Comparison of ENCODE assay signal across 2 cellular contexts in the genomic region with DNA sequence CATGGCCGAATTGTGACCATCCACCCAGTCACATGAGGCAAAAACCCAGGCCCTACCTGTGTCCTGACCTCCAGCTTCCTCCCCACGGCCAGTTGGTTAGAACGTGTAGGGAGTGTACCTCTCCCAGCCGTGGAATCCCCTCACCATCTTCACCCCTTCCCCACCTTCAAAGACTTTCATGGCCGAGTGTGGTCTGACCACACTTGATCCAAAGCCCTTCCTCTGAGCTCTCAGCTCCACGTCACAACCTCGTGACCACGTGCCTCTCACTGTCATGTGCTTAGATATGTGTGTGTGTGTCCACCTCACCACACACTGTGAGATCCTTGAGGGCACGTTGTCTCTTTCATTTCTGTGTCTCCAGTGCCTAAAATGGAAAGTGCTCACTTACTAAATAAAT.
A peak's percentile ranks its signal among the peaks of the same experiment; 100 is the strongest.
TF ChIP-seq lines count a peak whose summit lies in the region.

No MANE protein-coding gene starts in this region.

TF ChIP-seq in HepG2, 621 proteins besides CTCF, POLR2A, EP300 and RAD21:
- no peak for TF ChIP-seq CBX1 (IDR thresholded peaks at IDR 0.05; ENCODE audit: low read depth)
- TF ChIP-seq CREB1 (IDR thresholded peaks at IDR 0.05) = peak; percentile 52
- TF ChIP-seq CREB1 (CRISPR knock-in tag; IDR thresholded peaks at IDR 0.05) = no peak
- TF ChIP-seq, protein P1, sequence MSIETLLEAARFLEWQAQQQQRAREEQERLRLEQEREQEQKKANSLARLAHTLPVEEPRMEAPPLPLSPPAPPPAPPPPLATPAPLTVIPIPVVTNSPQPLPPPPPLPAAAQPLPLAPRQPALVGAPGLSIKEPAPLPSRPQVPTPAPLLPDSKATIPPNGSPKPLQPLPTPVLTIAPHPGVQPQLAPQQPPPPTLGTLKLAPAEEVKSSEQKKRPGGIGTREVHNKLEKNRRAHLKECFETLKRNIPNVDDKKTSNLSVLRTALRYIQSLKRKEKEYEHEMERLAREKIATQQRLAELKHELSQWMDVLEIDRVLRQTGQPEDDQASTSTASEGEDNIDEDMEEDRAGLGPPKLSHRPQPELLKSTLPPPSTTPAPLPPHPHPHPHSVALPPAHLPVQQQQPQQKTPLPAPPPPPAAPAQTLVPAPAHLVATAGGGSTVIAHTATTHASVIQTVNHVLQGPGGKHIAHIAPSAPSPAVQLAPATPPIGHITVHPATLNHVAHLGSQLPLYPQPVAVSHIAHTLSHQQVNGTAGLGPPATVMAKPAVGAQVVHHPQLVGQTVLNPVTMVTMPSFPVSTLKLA (IDR thresholded peaks at IDR 0.05) = peak; percentile 67

TF ChIP-seq in GM12878, 131 proteins besides CTCF, POLR2A, EP300 and RAD21 (continues in another document):
- TF ChIP-seq, protein P2, sequence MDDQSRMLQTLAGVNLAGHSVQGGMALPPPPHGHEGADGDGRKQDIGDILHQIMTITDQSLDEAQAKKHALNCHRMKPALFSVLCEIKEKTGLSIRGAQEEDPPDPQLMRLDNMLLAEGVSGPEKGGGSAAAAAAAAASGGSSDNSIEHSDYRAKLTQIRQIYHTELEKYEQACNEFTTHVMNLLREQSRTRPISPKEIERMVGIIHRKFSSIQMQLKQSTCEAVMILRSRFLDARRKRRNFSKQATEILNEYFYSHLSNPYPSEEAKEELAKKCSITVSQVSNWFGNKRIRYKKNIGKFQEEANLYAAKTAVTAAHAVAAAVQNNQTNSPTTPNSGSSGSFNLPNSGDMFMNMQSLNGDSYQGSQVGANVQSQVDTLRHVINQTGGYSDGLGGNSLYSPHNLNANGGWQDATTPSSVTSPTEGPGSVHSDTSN (IDR thresholded peaks at IDR 0.05; ENCODE audit: insufficient replicate concordance, low read depth, low read length) = no peak
- TF ChIP-seq NBN (IDR thresholded peaks at IDR 0.05) = peak; percentile 92
- TF ChIP-seq, protein P3, sequence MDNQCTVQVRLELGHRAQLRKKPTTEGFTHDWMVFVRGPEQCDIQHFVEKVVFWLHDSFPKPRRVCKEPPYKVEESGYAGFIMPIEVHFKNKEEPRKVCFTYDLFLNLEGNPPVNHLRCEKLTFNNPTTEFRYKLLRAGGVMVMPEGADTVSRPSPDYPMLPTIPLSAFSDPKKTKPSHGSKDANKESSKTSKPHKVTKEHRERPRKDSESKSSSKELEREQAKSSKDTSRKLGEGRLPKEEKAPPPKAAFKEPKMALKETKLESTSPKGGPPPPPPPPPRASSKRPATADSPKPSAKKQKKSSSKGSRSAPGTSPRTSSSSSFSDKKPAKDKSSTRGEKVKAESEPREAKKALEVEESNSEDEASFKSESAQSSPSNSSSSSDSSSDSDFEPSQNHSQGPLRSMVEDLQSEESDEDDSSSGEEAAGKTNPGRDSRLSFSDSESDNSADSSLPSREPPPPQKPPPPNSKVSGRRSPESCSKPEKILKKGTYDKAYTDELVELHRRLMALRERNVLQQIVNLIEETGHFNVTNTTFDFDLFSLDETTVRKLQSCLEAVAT (IDR thresholded peaks at IDR 0.05) = peak; percentile 76
- TF ChIP-seq, protein P4, sequence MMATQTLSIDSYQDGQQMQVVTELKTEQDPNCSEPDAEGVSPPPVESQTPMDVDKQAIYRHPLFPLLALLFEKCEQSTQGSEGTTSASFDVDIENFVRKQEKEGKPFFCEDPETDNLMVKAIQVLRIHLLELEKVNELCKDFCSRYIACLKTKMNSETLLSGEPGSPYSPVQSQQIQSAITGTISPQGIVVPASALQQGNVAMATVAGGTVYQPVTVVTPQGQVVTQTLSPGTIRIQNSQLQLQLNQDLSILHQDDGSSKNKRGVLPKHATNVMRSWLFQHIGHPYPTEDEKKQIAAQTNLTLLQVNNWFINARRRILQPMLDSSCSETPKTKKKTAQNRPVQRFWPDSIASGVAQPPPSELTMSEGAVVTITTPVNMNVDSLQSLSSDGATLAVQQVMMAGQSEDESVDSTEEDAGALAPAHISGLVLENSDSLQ (IDR thresholded peaks at IDR 0.05) = 0 out of 2 replicates have a peak, but pooled peaks have one; percentile 7
- TF ChIP-seq BACH1 (IDR thresholded peaks at IDR 0.05; ENCODE audit: borderline replicate concordance) = peak; percentile 42; the same call in 1 of the 2 replicates
- peak; percentile 69; the same call in 1 of the 2 replicates for TF ChIP-seq POLR2AphosphoS2 (IDR thresholded peaks at IDR 0.05; ENCODE audit: low read depth, low read length)
- TF ChIP-seq PAX5 (IDR thresholded peaks at IDR 0.05; ENCODE audit: borderline replicate concordance, low read depth, low read length) = peak; percentile 63; the same call in 1 of the 2 replicates
- TF ChIP-seq, protein P5, sequence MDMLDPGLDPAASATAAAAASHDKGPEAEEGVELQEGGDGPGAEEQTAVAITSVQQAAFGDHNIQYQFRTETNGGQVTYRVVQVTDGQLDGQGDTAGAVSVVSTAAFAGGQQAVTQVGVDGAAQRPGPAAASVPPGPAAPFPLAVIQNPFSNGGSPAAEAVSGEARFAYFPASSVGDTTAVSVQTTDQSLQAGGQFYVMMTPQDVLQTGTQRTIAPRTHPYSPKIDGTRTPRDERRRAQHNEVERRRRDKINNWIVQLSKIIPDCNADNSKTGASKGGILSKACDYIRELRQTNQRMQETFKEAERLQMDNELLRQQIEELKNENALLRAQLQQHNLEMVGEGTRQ (IDR thresholded peaks at IDR 0.05; ENCODE audit: borderline replicate concordance, low read depth, low read length) = peak; percentile 87
- TF ChIP-seq CBX5 (IDR thresholded peaks at IDR 0.05; ENCODE audit: low read depth) = no peak
- no peak for TF ChIP-seq NR2C1 (IDR thresholded peaks at IDR 0.05)
- TF ChIP-seq, protein P6, sequence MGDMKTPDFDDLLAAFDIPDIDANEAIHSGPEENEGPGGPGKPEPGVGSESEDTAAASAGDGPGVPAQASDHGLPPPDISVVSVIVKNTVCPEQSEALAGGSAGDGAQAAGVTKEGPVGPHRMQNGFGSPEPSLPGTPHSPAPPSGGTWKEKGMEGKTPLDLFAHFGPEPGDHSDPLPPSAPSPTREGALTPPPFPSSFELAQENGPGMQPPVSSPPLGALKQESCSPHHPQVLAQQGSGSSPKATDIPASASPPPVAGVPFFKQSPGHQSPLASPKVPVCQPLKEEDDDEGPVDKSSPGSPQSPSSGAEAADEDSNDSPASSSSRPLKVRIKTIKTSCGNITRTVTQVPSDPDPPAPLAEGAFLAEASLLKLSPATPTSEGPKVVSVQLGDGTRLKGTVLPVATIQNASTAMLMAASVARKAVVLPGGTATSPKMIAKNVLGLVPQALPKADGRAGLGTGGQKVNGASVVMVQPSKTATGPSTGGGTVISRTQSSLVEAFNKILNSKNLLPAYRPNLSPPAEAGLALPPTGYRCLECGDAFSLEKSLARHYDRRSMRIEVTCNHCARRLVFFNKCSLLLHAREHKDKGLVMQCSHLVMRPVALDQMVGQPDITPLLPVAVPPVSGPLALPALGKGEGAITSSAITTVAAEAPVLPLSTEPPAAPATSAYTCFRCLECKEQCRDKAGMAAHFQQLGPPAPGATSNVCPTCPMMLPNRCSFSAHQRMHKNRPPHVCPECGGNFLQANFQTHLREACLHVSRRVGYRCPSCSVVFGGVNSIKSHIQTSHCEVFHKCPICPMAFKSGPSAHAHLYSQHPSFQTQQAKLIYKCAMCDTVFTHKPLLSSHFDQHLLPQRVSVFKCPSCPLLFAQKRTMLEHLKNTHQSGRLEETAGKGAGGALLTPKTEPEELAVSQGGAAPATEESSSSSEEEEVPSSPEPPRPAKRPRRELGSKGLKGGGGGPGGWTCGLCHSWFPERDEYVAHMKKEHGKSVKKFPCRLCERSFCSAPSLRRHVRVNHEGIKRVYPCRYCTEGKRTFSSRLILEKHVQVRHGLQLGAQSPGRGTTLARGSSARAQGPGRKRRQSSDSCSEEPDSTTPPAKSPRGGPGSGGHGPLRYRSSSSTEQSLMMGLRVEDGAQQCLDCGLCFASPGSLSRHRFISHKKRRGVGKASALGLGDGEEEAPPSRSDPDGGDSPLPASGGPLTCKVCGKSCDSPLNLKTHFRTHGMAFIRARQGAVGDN (IDR thresholded peaks at IDR 0.05) = peak; percentile 99
- peak; percentile 40; the same call in 1 of the 2 replicates for TF ChIP-seq DPF2 (IDR thresholded peaks at IDR 0.05)
- TF ChIP-seq, protein P7, sequence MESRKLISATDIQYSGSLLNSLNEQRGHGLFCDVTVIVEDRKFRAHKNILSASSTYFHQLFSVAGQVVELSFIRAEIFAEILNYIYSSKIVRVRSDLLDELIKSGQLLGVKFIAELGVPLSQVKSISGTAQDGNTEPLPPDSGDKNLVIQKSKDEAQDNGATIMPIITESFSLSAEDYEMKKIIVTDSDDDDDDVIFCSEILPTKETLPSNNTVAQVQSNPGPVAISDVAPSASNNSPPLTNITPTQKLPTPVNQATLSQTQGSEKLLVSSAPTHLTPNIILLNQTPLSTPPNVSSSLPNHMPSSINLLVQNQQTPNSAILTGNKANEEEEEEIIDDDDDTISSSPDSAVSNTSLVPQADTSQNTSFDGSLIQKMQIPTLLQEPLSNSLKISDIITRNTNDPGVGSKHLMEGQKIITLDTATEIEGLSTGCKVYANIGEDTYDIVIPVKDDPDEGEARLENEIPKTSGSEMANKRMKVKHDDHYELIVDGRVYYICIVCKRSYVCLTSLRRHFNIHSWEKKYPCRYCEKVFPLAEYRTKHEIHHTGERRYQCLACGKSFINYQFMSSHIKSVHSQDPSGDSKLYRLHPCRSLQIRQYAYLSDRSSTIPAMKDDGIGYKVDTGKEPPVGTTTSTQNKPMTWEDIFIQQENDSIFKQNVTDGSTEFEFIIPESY (IDR thresholded peaks at IDR 0.05) = no peak
- TF ChIP-seq, protein P8, sequence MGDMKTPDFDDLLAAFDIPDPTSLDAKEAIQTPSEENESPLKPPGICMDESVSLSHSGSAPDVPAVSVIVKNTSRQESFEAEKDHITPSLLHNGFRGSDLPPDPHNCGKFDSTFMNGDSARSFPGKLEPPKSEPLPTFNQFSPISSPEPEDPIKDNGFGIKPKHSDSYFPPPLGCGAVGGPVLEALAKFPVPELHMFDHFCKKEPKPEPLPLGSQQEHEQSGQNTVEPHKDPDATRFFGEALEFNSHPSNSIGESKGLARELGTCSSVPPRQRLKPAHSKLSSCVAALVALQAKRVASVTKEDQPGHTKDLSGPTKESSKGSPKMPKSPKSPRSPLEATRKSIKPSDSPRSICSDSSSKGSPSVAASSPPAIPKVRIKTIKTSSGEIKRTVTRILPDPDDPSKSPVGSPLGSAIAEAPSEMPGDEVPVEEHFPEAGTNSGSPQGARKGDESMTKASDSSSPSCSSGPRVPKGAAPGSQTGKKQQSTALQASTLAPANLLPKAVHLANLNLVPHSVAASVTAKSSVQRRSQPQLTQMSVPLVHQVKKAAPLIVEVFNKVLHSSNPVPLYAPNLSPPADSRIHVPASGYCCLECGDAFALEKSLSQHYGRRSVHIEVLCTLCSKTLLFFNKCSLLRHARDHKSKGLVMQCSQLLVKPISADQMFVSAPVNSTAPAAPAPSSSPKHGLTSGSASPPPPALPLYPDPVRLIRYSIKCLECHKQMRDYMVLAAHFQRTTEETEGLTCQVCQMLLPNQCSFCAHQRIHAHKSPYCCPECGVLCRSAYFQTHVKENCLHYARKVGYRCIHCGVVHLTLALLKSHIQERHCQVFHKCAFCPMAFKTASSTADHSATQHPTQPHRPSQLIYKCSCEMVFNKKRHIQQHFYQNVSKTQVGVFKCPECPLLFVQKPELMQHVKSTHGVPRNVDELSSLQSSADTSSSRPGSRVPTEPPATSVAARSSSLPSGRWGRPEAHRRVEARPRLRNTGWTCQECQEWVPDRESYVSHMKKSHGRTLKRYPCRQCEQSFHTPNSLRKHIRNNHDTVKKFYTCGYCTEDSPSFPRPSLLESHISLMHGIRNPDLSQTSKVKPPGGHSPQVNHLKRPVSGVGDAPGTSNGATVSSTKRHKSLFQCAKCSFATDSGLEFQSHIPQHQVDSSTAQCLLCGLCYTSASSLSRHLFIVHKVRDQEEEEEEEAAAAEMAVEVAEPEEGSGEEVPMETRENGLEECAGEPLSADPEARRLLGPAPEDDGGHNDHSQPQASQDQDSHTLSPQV (IDR thresholded peaks at IDR 0.05) = peak; percentile 36; the same call in 1 of the 2 replicates
- 0 out of 2 replicates have a peak, but pooled peaks have one; percentile 40 for TF ChIP-seq CBFB (IDR thresholded peaks at IDR 0.05; ENCODE audit: low read depth)
- TF ChIP-seq SMAD5 (IDR thresholded peaks at IDR 0.05; ENCODE audit: low read depth) = 0 out of 2 replicates have a peak, but pooled peaks have one; percentile 35
- TF ChIP-seq, protein P9, sequence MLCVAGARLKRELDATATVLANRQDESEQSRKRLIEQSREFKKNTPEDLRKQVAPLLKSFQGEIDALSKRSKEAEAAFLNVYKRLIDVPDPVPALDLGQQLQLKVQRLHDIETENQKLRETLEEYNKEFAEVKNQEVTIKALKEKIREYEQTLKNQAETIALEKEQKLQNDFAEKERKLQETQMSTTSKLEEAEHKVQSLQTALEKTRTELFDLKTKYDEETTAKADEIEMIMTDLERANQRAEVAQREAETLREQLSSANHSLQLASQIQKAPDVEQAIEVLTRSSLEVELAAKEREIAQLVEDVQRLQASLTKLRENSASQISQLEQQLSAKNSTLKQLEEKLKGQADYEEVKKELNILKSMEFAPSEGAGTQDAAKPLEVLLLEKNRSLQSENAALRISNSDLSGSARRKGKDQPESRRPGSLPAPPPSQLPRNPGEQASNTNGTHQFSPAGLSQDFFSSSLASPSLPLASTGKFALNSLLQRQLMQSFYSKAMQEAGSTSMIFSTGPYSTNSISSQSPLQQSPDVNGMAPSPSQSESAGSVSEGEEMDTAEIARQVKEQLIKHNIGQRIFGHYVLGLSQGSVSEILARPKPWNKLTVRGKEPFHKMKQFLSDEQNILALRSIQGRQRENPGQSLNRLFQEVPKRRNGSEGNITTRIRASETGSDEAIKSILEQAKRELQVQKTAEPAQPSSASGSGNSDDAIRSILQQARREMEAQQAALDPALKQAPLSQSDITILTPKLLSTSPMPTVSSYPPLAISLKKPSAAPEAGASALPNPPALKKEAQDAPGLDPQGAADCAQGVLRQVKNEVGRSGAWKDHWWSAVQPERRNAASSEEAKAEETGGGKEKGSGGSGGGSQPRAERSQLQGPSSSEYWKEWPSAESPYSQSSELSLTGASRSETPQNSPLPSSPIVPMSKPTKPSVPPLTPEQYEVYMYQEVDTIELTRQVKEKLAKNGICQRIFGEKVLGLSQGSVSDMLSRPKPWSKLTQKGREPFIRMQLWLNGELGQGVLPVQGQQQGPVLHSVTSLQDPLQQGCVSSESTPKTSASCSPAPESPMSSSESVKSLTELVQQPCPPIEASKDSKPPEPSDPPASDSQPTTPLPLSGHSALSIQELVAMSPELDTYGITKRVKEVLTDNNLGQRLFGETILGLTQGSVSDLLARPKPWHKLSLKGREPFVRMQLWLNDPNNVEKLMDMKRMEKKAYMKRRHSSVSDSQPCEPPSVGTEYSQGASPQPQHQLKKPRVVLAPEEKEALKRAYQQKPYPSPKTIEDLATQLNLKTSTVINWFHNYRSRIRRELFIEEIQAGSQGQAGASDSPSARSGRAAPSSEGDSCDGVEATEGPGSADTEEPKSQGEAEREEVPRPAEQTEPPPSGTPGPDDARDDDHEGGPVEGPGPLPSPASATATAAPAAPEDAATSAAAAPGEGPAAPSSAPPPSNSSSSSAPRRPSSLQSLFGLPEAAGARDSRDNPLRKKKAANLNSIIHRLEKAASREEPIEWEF (IDR thresholded peaks at IDR 0.05; ENCODE audit: insufficient replicate concordance, low read depth, low read length) = no peak
- TF ChIP-seq ATF7 (IDR thresholded peaks at IDR 0.05; ENCODE audit: low read depth) = peak; percentile 74
- peak; percentile 47; the same call in 1 of the 2 replicates for TF ChIP-seq NR2F1 (conservative IDR thresholded peaks at IDR 0.05)
- TF ChIP-seq IKZF1 (conservative IDR thresholded peaks at IDR 0.05) = peak; percentile 61
- TF ChIP-seq RUNX3 (IDR thresholded peaks at IDR 0.05; ENCODE audit: low read length) = peak; percentile 83
- peak; percentile 70 for TF ChIP-seq MEF2B (IDR thresholded peaks at IDR 0.05; ENCODE audit: partially characterized antibody, poor library complexity, severe bottlenecking)
- TF ChIP-seq PML (IDR thresholded peaks at IDR 0.05; ENCODE audit: low read length) = no peak
- peak; percentile 34; the same call in 1 of the 2 replicates for TF ChIP-seq NFIC (IDR thresholded peaks at IDR 0.05; ENCODE audit: low read depth, low read length)
- no peak for TF ChIP-seq TCF3 (IDR thresholded peaks at IDR 0.05; ENCODE audit: borderline replicate concordance, insufficient read depth, low read depth, low read length)
- no peak for TF ChIP-seq MYB (IDR thresholded peaks at IDR 0.05; ENCODE audit: borderline replicate concordance, low read depth, low read length)
- peak; percentile 58 for TF ChIP-seq MTA2 (IDR thresholded peaks at IDR 0.05; ENCODE audit: low read depth)
- TF ChIP-seq CREM (IDR thresholded peaks at IDR 0.05; ENCODE audit: low read depth) = peak; percentile 67
